23 cellular contexts compared by ENCODE assay signal in genomic region chr9:102652471-102652870, GRCh38.
A peak's percentile ranks its signal among the peaks of the same experiment; 100 is the strongest.
DNase-seq lines count a peak whose midpoint lies in the region; ATAC-seq lines count a peak whose summit lies in the region.
"Had no signal": no experiment of that assay in that cellular context is flagged by ENCODE, and none has a peak within 500 bp of the region (broad histone marks: within the 10 kb centered on the region; RNA-seq: fewer than 3 reads in every experiment).

No MANE protein-coding gene starts in this region.

- DNase-seq in SK-MEL-5 (ENCODE audit: low read depth, low spot score), result peak; percentile 91
- DNase-seq: 8988T; ACHN; AML-193; BE2C; C1 segment of cervical spinal cord; Caco-2; Calu3; CD4-positive, alpha-beta memory T cell; CD4-positive, alpha-beta T cell; CD4-positive, CD25-positive, alpha-beta regulatory T cell; CD8-positive, alpha-beta memory T cell; CD8-positive, alpha-beta T cell; COR-L47; DMS 273 treated with DMSO at 0.1 percent for 48 hours; DMS153; DMS53; DMS79; DMS79 treated with DMSO at 0.1 percent for 48 hours; DND-41; EL had no signal

- ATAC-seq in HG02870 (IDR thresholded peaks at IDR 0.05; ENCODE audit: unreplicated experiment), result no peak
- ATAC-seq: A549; CD8-positive, alpha-beta T cell had no signal

- in situ Hi-C loops in SK-MEL-5 (cut with HindIII; ENCODE audit: low pct_unique_long_range_greater_than_20kb, low sequenced_read_pairs), result no loop called here
